Comparison of ENCODE assay signal across 1 cellular context in genomic region chr19:6070179-6071102, GRCh38.
TF ChIP-seq lines count a peak whose summit lies in the region.

No MANE protein-coding gene starts in this region.

TF ChIP-seq in GM12878, 131 proteins besides CTCF, POLR2A, EP300 and RAD21:
- TF ChIP-seq NBN (IDR thresholded peaks at IDR 0.05): no peak
- peak; percentile 75 for TF ChIP-seq EED (IDR thresholded peaks at IDR 0.05; ENCODE audit: low read depth)
